Comparison of ENCODE assay signal across 11 cellular contexts in genomic region chr2:222960126-222960525, GRCh38.
DNase-seq lines count a peak whose midpoint lies in the region; ATAC-seq and TF ChIP-seq lines count a peak whose summit lies in the region.
"Had no signal": no experiment of that assay in that cellular context is flagged by ENCODE, and none has a peak within 500 bp of the region (broad histone marks: within the 10 kb centered on the region; RNA-seq: fewer than 3 reads in every experiment).

No MANE protein-coding gene starts in this region.

- in situ Hi-C loops in transverse colon (cut with MboI; ENCODE audit: low pct_ligation_motif_present in 1 of 4, low pct_unique_long_range_greater_than_20kb in 1 of 4, low sequenced_read_pairs in 3 of 4), result loop anchor here in 3 of 4 donors (25.0 kb wide), 3 partner anchors 627 to 852 kb away; no protein-coding TSS in a partner anchor

- no peaks in the 10 kb centered on the region for H3K36me3 ChIP-seq in transverse colon
- H3K36me3 ChIP-seq: prostate gland had no signal

- H3K27ac ChIP-seq in transverse colon, result no peak overlapping the region
- H3K27ac ChIP-seq: prostate gland had no signal

- no peaks in the 10 kb centered on the region for H3K36me3 Mint-ChIP-seq in activated CD4-positive, alpha-beta T cell treated with anti-CD3 and anti-CD28 coated beads, Interleukin-2, amount 10 ng/mL, durations not matched to agents 24 days and 14 days (ENCODE audit: low read depth)
- no peaks in the 10 kb centered on the region for H3K36me3 Mint-ChIP-seq in stimulated activated memory B cell treated with anti-CD40 and anti-IgM and Interleukin-4, amounts not matched to agents 10 μg/mL and 1 μg/mL and 100 μg/mL, for 72 hours

- no peak overlapping the region for H3K27ac Mint-ChIP-seq in activated CD4-positive, alpha-beta T cell treated with anti-CD3 and anti-CD28 coated beads, Interleukin-2, amount 10 ng/mL, durations not matched to agents 24 days and 14 days
- no peak overlapping the region for H3K27ac Mint-ChIP-seq in stimulated activated memory B cell treated with anti-CD40 and anti-IgM and Interleukin-4, amounts not matched to agents 10 μg/mL and 1 μg/mL and 100 μg/mL, for 72 hours

- ATAC-seq in HG02885 (IDR thresholded peaks at IDR 0.05; ENCODE audit: poor library complexity, unreplicated experiment) (peak; percentile 78), SK-N-SH treated with all-trans-retinoic acid at 6 μM for 48 hours (peak; percentile 68)
- ATAC-seq in stimulated activated memory B cell treated with anti-CD40 and anti-IgM and Interleukin-4, amounts not matched to agents 10 μg/mL and 1 μg/mL and 100 μg/mL, for 72 hours, result peak; percentile 73

- peaks cover 14% of the 10 kb centered on the region for H3K27me3 Mint-ChIP-seq in activated CD4-positive, alpha-beta T cell treated with anti-CD3 and anti-CD28 coated beads, Interleukin-2, amount 10 ng/mL, durations not matched to agents 24 days and 14 days
- H3K27me3 Mint-ChIP-seq in stimulated activated memory B cell treated with anti-CD40 and anti-IgM and Interleukin-4, amounts not matched to agents 10 μg/mL and 1 μg/mL and 100 μg/mL, for 72 hours, result peaks cover 38% of the 10 kb centered on the region

- no peak overlapping the region for H3K4me3 ChIP-seq in transverse colon
- H3K4me3 ChIP-seq: prostate gland had no signal

- H3K9me3 ChIP-seq in transverse colon, result no peaks in the 10 kb centered on the region
- H3K9me3 ChIP-seq: prostate gland had no signal

- H3K27me3 ChIP-seq in transverse colon, result no peaks in the 10 kb centered on the region

- H3K9me3 Mint-ChIP-seq in activated CD4-positive, alpha-beta T cell treated with anti-CD3 and anti-CD28 coated beads, Interleukin-2, amount 10 ng/mL, durations not matched to agents 24 days and 14 days, result no peaks in the 10 kb centered on the region
- peaks cover 4% of the 10 kb centered on the region for H3K9me3 Mint-ChIP-seq in stimulated activated memory B cell treated with anti-CD40 and anti-IgM and Interleukin-4, amounts not matched to agents 10 μg/mL and 1 μg/mL and 100 μg/mL, for 72 hours

- H3K4me1 ChIP-seq in transverse colon, result no peaks in the 10 kb centered on the region
- H3K4me1 ChIP-seq: prostate gland had no signal

- peaks cover 2% of the 10 kb centered on the region for H3K4me1 Mint-ChIP-seq in activated CD4-positive, alpha-beta T cell treated with anti-CD3 and anti-CD28 coated beads, Interleukin-2, amount 10 ng/mL, durations not matched to agents 24 days and 14 days
- no peaks in the 10 kb centered on the region for H3K4me1 Mint-ChIP-seq in stimulated activated memory B cell treated with anti-CD40 and anti-IgM and Interleukin-4, amounts not matched to agents 10 μg/mL and 1 μg/mL and 100 μg/mL, for 72 hours

- no peak for TF ChIP-seq POLR2A in transverse colon (IDR thresholded peaks at IDR 0.05)

- intact Hi-C loops in activated CD4-positive, alpha-beta T cell treated with anti-CD3 and anti-CD28 coated beads, Interleukin-2, amount 10 ng/mL, durations not matched to agents 24 days and 14 days (cut with micrococcal nuclease), result no loop called here
- intact Hi-C loops in transverse colon (cut with DNase I; ENCODE audit: low total_unique reads), result no loop called here

- TF ChIP-seq EP300 in transverse colon (IDR thresholded peaks at IDR 0.05; ENCODE audit: low read depth), result no peak

- 50 to 74% methylated on average over 5 to 6 of the region's 6 CpGs for WGBS in transverse colon (ENCODE audit: low coverage in 1 of 2), 2 donors

- DNase-seq in activated CD4-positive, alpha-beta T cell treated with anti-CD3 and anti-CD28 coated beads, Interleukin-2, amount 10 ng/mL, durations not matched to agents 24 days and 14 days, result peak; percentile 42
- no peak for DNase-seq in activated CD4-positive, alpha-beta T cell treated with anti-CD3 and anti-CD28 coated beads for 4 hours
- DNase-seq in SK-N-DZ (ENCODE audit: low spot score), result no peak
- DNase-seq in transverse colon, result no peak
- DNase-seq in D341Med (ENCODE audit: low spot score), result no peak
- DNase-seq: dermis blood vessel endothelial cell; stimulated activated CD8-positive, alpha-beta memory T cell treated with anti-CD3 and anti-CD28 coated beads, Interleukin-4, amount 100 ng/mL, for 48 hours had no signal

- H3K4me3 Mint-ChIP-seq in activated CD4-positive, alpha-beta T cell treated with anti-CD3 and anti-CD28 coated beads, Interleukin-2, amount 10 ng/mL, durations not matched to agents 24 days and 14 days, result no peak overlapping the region
- H3K4me3 Mint-ChIP-seq in stimulated activated memory B cell treated with anti-CD40 and anti-IgM and Interleukin-4, amounts not matched to agents 10 μg/mL and 1 μg/mL and 100 μg/mL, for 72 hours, result no peak overlapping the region

- TF ChIP-seq CTCF in transverse colon (IDR thresholded peaks at IDR 0.05), result no peak

TF ChIP-seq in SK-N-SH treated with all-trans-retinoic acid at 6 μM for 48 hours, 23 proteins besides CTCF, POLR2A, EP300 and RAD21:
- TF ChIP-seq PPARA (CRISPR knock-in tag; IDR thresholded peaks at IDR 0.05; ENCODE audit: borderline replicate concordance) (no peak), TOX (CRISPR knock-in tag; IDR thresholded peaks at IDR 0.05; ENCODE audit: borderline replicate concordance) (no peak), OSR1 (CRISPR knock-in tag; IDR thresholded peaks at IDR 0.05) (no peak), ZNF70 (CRISPR knock-in tag; IDR thresholded peaks at IDR 0.05) (no peak), ZC3H10 (CRISPR knock-in tag; IDR thresholded peaks at IDR 0.05) (no peak), ZFP3 (CRISPR knock-in tag; IDR thresholded peaks at IDR 0.05) (no peak), CSDC2 (CRISPR knock-in tag; IDR thresholded peaks at IDR 0.05) (no peak), GLIS3 (CRISPR knock-in tag; IDR thresholded peaks at IDR 0.05) (no peak), TCF4 (CRISPR knock-in tag; IDR thresholded peaks at IDR 0.05; ENCODE audit: borderline replicate concordance) (no peak), PATZ1 (CRISPR knock-in tag; IDR thresholded peaks at IDR 0.05; ENCODE audit: borderline replicate concordance) (no peak), ESRRG (CRISPR knock-in tag; IDR thresholded peaks at IDR 0.05) (no peak), CREB5 (CRISPR knock-in tag; IDR thresholded peaks at IDR 0.05; ENCODE audit: low read depth) (no peak), POU6F1 (CRISPR knock-in tag; IDR thresholded peaks at IDR 0.05; ENCODE audit: borderline replicate concordance, low read depth) (no peak), ZFP30 (CRISPR knock-in tag; IDR thresholded peaks at IDR 0.05) (no peak), ISL1 (CRISPR knock-in tag; IDR thresholded peaks at IDR 0.05) (no peak), SNAI2 (CRISPR knock-in tag; IDR thresholded peaks at IDR 0.05) (no peak), BACH2 (CRISPR knock-in tag; IDR thresholded peaks at IDR 0.05; ENCODE audit: borderline replicate concordance) (no peak)
- TF ChIP-seq, protein P1, sequence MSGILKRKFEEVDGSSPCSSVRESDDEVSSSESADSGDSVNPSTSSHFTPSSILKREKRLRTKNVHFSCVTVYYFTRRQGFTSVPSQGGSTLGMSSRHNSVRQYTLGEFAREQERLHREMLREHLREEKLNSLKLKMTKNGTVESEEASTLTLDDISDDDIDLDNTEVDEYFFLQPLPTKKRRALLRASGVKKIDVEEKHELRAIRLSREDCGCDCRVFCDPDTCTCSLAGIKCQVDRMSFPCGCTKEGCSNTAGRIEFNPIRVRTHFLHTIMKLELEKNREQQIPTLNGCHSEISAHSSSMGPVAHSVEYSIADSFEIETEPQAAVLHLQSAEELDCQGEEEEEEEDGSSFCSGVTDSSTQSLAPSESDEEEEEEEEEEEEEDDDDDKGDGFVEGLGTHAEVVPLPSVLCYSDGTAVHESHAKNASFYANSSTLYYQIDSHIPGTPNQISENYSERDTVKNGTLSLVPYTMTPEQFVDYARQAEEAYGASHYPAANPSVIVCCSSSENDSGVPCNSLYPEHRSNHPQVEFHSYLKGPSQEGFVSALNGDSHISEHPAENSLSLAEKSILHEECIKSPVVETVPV (CRISPR knock-in tag; IDR thresholded peaks at IDR 0.05), result no peak
